In genomic region chr10:130763491-130763890, GRCh38 we compare ENCODE assay signal across 30 cellular contexts.
"Had no signal": no experiment of that assay in that cellular context is flagged by ENCODE, and none has a peak within 500 bp of the region (broad histone marks: within the 10 kb centered on the region; RNA-seq: fewer than 3 reads in every experiment).

No MANE protein-coding gene starts in this region.

- H3K27me3 ChIP-seq: colonic mucosa, foreskin keratinocyte, neutrophil, right lobe of liver, testis, tibial artery had no signal

- H3K9me3 ChIP-seq: colonic mucosa, lower lobe of right lung, neutrophil, pancreas, right lobe of liver, testis had no signal

- ATAC-seq: foreskin keratinocyte; gastroesophageal sphincter; heart left ventricle; left ventricle myocardium superior; lower lobe of right lung; mucosa of descending colon; natural killer cell treated with Interleukin-12 subunit alpha and Interleukin-12 subunit beta and Interleukin-15 and Interleukin-18, amount 100 ng/mL, for 72 hours; pancreas; right lobe of liver; stimulated activated effector memory CD8-positive, alpha-beta T cell treated with anti-CD3 and anti-CD28 coated beads, Interleukin-12 subunit alpha, Interleukin-12 subunit beta, amount 100 ng/mL, for 72 hours had no signal

- H3K4me1 ChIP-seq: colonic mucosa, esophagus muscularis mucosa, foreskin keratinocyte, gastroesophageal sphincter, heart left ventricle, lower lobe of right lung, pancreas, right lobe of liver, stomach, testis, tibial artery had no signal

- H3K36me3 ChIP-seq: colonic mucosa, esophagus muscularis mucosa, gastroesophageal sphincter, heart left ventricle, lower lobe of right lung, neutrophil, pancreas, right lobe of liver, stomach, tibial artery had no signal

- H3K36me3 Mint-ChIP-seq: mesothelial cell of epicardium; natural killer cell treated with Interleukin-12 subunit alpha and Interleukin-12 subunit beta and Interleukin-15 and Interleukin-18, amount 100 ng/mL, for 72 hours; stimulated activated effector memory CD8-positive, alpha-beta T cell treated with anti-CD3 and anti-CD28 coated beads, Interleukin-12 subunit alpha, Interleukin-12 subunit beta, amount 100 ng/mL, for 72 hours; type B pancreatic cell had no signal

- H3K27ac ChIP-seq: colonic mucosa, esophagus muscularis mucosa, foreskin keratinocyte, gastroesophageal sphincter, heart left ventricle, lower lobe of right lung, neutrophil, pancreas, right lobe of liver, stomach, testis, tibial artery had no signal

- FAIRE-seq: endothelial cell of umbilical vein, islet of Langerhans, pancreas, urothelium cell line had no signal

- H3K9me3 Mint-ChIP-seq: natural killer cell treated with Interleukin-12 subunit alpha and Interleukin-12 subunit beta and Interleukin-15 and Interleukin-18, amount 100 ng/mL, for 72 hours had no signal

- H3K4me3 ChIP-seq: colonic mucosa, esophagus muscularis mucosa, gastroesophageal sphincter, heart left ventricle, lower lobe of right lung, mucosa of descending colon, pancreas, right lobe of liver, smooth muscle cell, stomach, testis, tibial artery had no signal

- DNase-seq: colonic mucosa; effector CD8-positive, alpha-beta T cell; foreskin keratinocyte; heart left ventricle; hippocampal formation; left ventricle myocardium superior; lower lobe of right lung; naive B cell; pancreas; stimulated activated CD4-positive, alpha-beta T cell treated with anti-CD3 and anti-CD28 coated beads, Interleukin-2, amount 100 ng/mL, for 24 hours; stimulated activated CD4-positive, alpha-beta T cell treated with anti-CD3 and anti-CD28 coated beads, Interleukin-4, amount 100 ng/mL, for 24 hours; stimulated activated naive CD4-positive, alpha-beta T cell treated with Interleukin-2 at 50 U/mL for 16 hours; stomach; testis had no signal

- H3K27ac Mint-ChIP-seq: dendritic cell treated with granulocyte-macrophage colony-stimulating factor and Interleukin-4, amounts not matched to agents 40 ng/mL and 50 ng/mL, for 4 days; mesothelial cell of epicardium; naive B cell; natural killer cell treated with Interleukin-12 subunit alpha and Interleukin-12 subunit beta and Interleukin-15 and Interleukin-18, amount 100 ng/mL, for 72 hours; progenitor cell of endocrine pancreas; stimulated activated effector memory CD8-positive, alpha-beta T cell treated with anti-CD3 and anti-CD28 coated beads, Interleukin-12 subunit alpha, Interleukin-12 subunit beta, amount 100 ng/mL, for 72 hours; type B pancreatic cell had no signal
